10 cellular contexts compared by ENCODE assay signal in the genomic region with DNA sequence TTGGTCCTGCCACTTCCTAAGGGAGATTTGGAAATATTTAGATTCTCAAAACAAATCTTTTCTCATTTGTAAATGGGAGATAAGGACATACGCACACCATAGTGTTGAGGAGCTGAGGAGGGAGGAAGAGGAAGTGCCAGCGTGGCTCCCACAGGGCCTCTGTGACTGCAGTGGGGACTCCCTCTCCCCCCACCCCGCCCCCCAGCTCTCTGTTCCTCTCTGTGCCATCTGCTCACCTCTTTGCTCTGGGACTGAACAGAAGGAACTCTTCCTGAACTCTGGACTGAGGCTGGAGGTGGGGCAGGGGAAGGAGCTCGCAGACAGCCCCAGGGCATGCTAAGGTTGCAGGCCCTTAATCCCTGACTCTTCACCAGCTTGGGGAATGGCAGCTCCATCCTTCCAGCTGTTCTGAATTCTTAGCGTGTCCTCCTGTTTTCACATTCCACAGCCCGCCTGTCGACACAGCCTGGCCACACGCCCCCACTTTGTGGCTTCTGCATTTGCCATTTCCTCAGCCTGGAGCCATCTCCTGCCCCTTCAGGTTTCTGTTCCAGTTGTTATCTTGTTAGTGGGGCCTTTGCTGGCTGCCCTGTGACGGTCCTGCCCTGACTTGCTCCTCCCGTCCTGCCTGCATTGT.
DNase-seq lines count a peak whose midpoint lies in the region; ATAC-seq and FAIRE-seq lines count a peak whose summit lies in the region.
"Had no signal": no experiment of that assay in that cellular context is flagged by ENCODE, and none has a peak within 500 bp of the region (broad histone marks: within the 10 kb centered on the region; RNA-seq: fewer than 3 reads in every experiment).

No MANE protein-coding gene starts in this region.

- H3K27ac Mint-ChIP-seq in activated naive CD4-positive, alpha-beta T cell treated with anti-CD3 and anti-CD28 coated beads, Interleukin-2, amount 10 ng/mL, durations not matched to agents 7 days and 5 days = peak overlapping the region; percentile 13
- peak overlapping the region; percentile 82 for H3K27ac Mint-ChIP-seq in stimulated activated effector memory CD8-positive, alpha-beta T cell treated with anti-CD3 and anti-CD28 coated beads, Interleukin-12 subunit alpha, Interleukin-12 subunit beta, amount 100 ng/mL, for 72 hours

- no peak for DNase-seq in activated naive CD4-positive, alpha-beta T cell treated with anti-CD3 and anti-CD28 coated beads, Interleukin-2, amount 10 ng/mL, durations not matched to agents 7 days and 5 days
- DNase-seq in activated naive CD4-positive, alpha-beta T cell (lab: John Stamatoyannopoulos, UW) = no peak
- peak; percentile 81 for DNase-seq in SIG-M5 treated with dmso at 0.1 percent for 504 hours (lab: John Stamatoyannopoulos, UW; ENCODE audit: unreplicated experiment)
- DNase-seq in germinal center (ENCODE audit: low spot score) = peak; percentile 37
- no peak for DNase-seq in stimulated activated effector memory CD8-positive, alpha-beta T cell treated with anti-CD3 and anti-CD28 coated beads, Interleukin-12 subunit alpha, Interleukin-12 subunit beta, amount 100 ng/mL, for 72 hours (ENCODE audit: low spot score in 2 of 2)
- no peak for DNase-seq in RCC 7860 (ENCODE audit: low spot score)
- DNase-seq: activated CD4-positive, CD25-positive, alpha-beta regulatory T cell treated with anti-CD3 and anti-CD28 coated beads, Interleukin-2, amount 50 U/mL, for 72 hours; NCI-H1436 treated with DMSO at 0.1 percent for 48 hours had no signal

- no peaks in the 10 kb centered on the region for H3K4me1 Mint-ChIP-seq in activated naive CD4-positive, alpha-beta T cell treated with anti-CD3 and anti-CD28 coated beads, Interleukin-2, amount 10 ng/mL, durations not matched to agents 7 days and 5 days
- peaks cover 14% of the 10 kb centered on the region for H3K4me1 Mint-ChIP-seq in stimulated activated effector memory CD8-positive, alpha-beta T cell treated with anti-CD3 and anti-CD28 coated beads, Interleukin-12 subunit alpha, Interleukin-12 subunit beta, amount 100 ng/mL, for 72 hours

- FAIRE-seq in RCC 7860 (lab: Jason Lieb, UNC) = no peak

- H3K9me3 Mint-ChIP-seq in activated naive CD4-positive, alpha-beta T cell treated with anti-CD3 and anti-CD28 coated beads, Interleukin-2, amount 10 ng/mL, durations not matched to agents 7 days and 5 days = no peaks in the 10 kb centered on the region
- no peaks in the 10 kb centered on the region for H3K9me3 Mint-ChIP-seq in stimulated activated effector memory CD8-positive, alpha-beta T cell treated with anti-CD3 and anti-CD28 coated beads, Interleukin-12 subunit alpha, Interleukin-12 subunit beta, amount 100 ng/mL, for 72 hours

- H3K4me3 Mint-ChIP-seq in activated naive CD4-positive, alpha-beta T cell treated with anti-CD3 and anti-CD28 coated beads, Interleukin-2, amount 10 ng/mL, durations not matched to agents 7 days and 5 days = no peak overlapping the region
- no peak overlapping the region for H3K4me3 Mint-ChIP-seq in stimulated activated effector memory CD8-positive, alpha-beta T cell treated with anti-CD3 and anti-CD28 coated beads, Interleukin-12 subunit alpha, Interleukin-12 subunit beta, amount 100 ng/mL, for 72 hours

- CTCF ChIA-PET in activated naive CD4-positive, alpha-beta T cell treated with anti-CD3 and anti-CD28 coated beads, Interleukin-2, amount 10 ng/mL, durations not matched to agents 7 days and 5 days (lab: Charles Lee) = interaction anchor here (1.5 kb wide), 1 partner anchor 13 kb away, joined by 3 read pairs; no protein-coding TSS in a partner anchor

- ATAC-seq in stimulated activated effector memory CD8-positive, alpha-beta T cell treated with anti-CD3 and anti-CD28 coated beads, Interleukin-12 subunit alpha, Interleukin-12 subunit beta, amount 100 ng/mL, for 72 hours = no peak
- no peak for ATAC-seq in GM18873 (IDR thresholded peaks at IDR 0.05; ENCODE audit: low FRiP score, unreplicated experiment)
- ATAC-seq in HG02571 (IDR thresholded peaks at IDR 0.05; ENCODE audit: unreplicated experiment) = no peak

- no peaks in the 10 kb centered on the region for H3K27me3 Mint-ChIP-seq in activated naive CD4-positive, alpha-beta T cell treated with anti-CD3 and anti-CD28 coated beads, Interleukin-2, amount 10 ng/mL, durations not matched to agents 7 days and 5 days

- peaks cover 51% of the 10 kb centered on the region for H3K36me3 Mint-ChIP-seq in activated naive CD4-positive, alpha-beta T cell treated with anti-CD3 and anti-CD28 coated beads, Interleukin-2, amount 10 ng/mL, durations not matched to agents 7 days and 5 days
- H3K36me3 Mint-ChIP-seq in stimulated activated effector memory CD8-positive, alpha-beta T cell treated with anti-CD3 and anti-CD28 coated beads, Interleukin-12 subunit alpha, Interleukin-12 subunit beta, amount 100 ng/mL, for 72 hours = peaks cover 100% of the 10 kb centered on the region

Comparison
In these comparisons a context has a peak if more than half of its experiments do, and no peak if none do; other contexts are left out.
1. DNase-seq: peak in SIG-M5 treated with dmso at 0.1 percent for 504 hours (single experiment) and germinal center (single experiment); none in activated naive CD4-positive, alpha-beta T cell treated with anti-CD3 and anti-CD28 coated beads, Interleukin-2, amount 10 ng/mL, durations not matched to agents 7 days and 5 days (single experiment), activated naive CD4-positive, alpha-beta T cell (0 of 4), stimulated activated effector memory CD8-positive, alpha-beta T cell treated with anti-CD3 and anti-CD28 coated beads, Interleukin-12 subunit alpha, Interleukin-12 subunit beta, amount 100 ng/mL, for 72 hours (0 of 2) and RCC 7860 (single experiment).